In the genomic region with DNA sequence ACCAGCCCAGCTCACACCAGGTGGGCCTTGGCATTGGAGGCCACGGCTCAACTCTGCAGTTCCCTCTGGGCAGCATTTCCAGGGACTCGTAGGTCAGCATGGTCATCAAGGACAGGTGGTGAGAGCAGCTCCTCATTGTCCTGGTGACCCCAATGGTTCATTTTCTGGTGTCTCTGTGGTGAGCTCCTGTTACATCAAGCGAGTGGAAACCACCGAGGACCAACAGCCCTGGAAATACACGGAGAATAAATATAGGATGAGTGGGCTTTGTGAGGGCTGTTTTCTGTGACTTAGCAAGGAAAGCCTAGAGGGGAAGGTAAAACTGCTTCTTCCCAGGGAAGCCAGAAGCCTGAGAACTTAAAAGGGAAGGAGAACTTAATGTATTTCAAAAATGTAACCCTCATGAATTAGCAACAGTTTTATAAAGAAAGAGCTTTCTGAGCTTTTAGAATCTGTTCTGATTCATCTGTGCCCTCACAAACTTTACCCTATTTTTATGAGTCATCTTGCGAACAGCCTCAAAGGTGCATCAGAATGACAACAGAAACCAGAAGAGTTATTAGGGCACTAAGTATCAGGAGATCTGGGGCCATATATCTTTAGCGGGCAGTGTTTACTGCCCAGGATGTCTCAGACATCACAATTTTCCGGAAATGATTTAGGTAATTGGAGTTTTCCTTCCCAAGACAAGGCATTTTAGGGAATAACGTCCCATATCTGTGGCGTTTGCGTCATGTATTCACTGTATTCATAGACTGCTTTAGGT, we compare ENCODE assay signal across 15 cellular contexts. TPM values are rescaled to one million over a fixed set of nuclear protein-coding genes. Genes with fewer than 3 reads are reported as not detected.
DNase-seq lines count a peak whose midpoint lies in the region; ATAC-seq and TF ChIP-seq lines count a peak whose summit lies in the region.
"Had no signal": no experiment of that assay in that cellular context is flagged by ENCODE, and none has a peak within 500 bp of the region (broad histone marks: within the 10 kb centered on the region; RNA-seq: fewer than 3 reads in every experiment).

No MANE protein-coding gene starts in this region.

- no peak for DNase-seq in activated CD8-positive, alpha-beta memory T cell treated with anti-CD3 and anti-CD28 coated beads, Interleukin-2, amount 10 ng/mL, durations not matched to agents 7 days and 5 days
- no peak for DNase-seq in activated CD8-positive, alpha-beta memory T cell treated with anti-CD3 and anti-CD28 coated beads, Interleukin-2, amount 50 U/mL, for 4 hours
- no peak for DNase-seq in activated naive CD8-positive, alpha-beta T cell treated with anti-CD3 and anti-CD28 coated beads, Interleukin-2, amount 50 U/mL, for 24 hours
- no peak for DNase-seq in smooth muscle cell (lab: John Stamatoyannopoulos, UW; ENCODE audit: unreplicated experiment)
- DNase-seq in KG1 (lab: John Stamatoyannopoulos, UW) = no peak
- no peak for DNase-seq in NCI-H345 treated with DMSO at 0.1 percent for 48 hours (lab: John Stamatoyannopoulos, UW; ENCODE audit: unreplicated experiment)
- DNase-seq: activated naive CD4-positive, alpha-beta T cell treated with anti-CD3 and anti-CD28 coated beads, Interleukin-2, amount 50 U/mL, for 16 hours; lower lobe of right lung; transverse colon had no signal

- H3K27me3 Mint-ChIP-seq in activated CD8-positive, alpha-beta memory T cell treated with anti-CD3 and anti-CD28 coated beads, Interleukin-2, amount 10 ng/mL, durations not matched to agents 7 days and 5 days = no peaks in the 10 kb centered on the region
- peaks cover 1% of the 10 kb centered on the region for H3K27me3 Mint-ChIP-seq in activated naive CD8-positive, alpha-beta T cell treated with anti-CD3 and anti-CD28 coated beads, Interleukin-2, amount 50 U/mL, for 24 hours

- TF ChIP-seq CTCF in smooth muscle cell (IDR thresholded peaks at IDR 0.05; ENCODE audit: borderline replicate concordance, insufficient read depth, poor library complexity, severe bottlenecking) = no peak

- no peak overlapping the region for H3K4me3 ChIP-seq in smooth muscle cell
- H3K4me3 ChIP-seq: hepatocyte, lower lobe of right lung, skin epidermis, transverse colon had no signal

- 78% methylated on average over 11 of the region's 11 CpGs for WGBS in smooth muscle cell (ENCODE audit: low lambda C conversion rate)

- peak overlapping the region; percentile 7 for H3K9ac ChIP-seq in smooth muscle cell (ENCODE audit: low read depth)

- no peaks in the 10 kb centered on the region for H4K20me1 ChIP-seq in smooth muscle cell (ENCODE audit: low read depth)

- no peaks in the 10 kb centered on the region for H3F3A ChIP-seq in smooth muscle cell (ENCODE audit: low read depth)

- peak overlapping the region; percentile 44 for H3K27ac Mint-ChIP-seq in activated CD8-positive, alpha-beta memory T cell treated with anti-CD3 and anti-CD28 coated beads, Interleukin-2, amount 10 ng/mL, durations not matched to agents 7 days and 5 days
- H3K27ac Mint-ChIP-seq in activated naive CD8-positive, alpha-beta T cell treated with anti-CD3 and anti-CD28 coated beads, Interleukin-2, amount 50 U/mL, for 24 hours = peak overlapping the region; percentile 75

- H3K27me3 ChIP-seq in smooth muscle cell (ENCODE audit: low read depth) = no peaks in the 10 kb centered on the region
- H3K27me3 ChIP-seq: hepatocyte, transverse colon had no signal

- no peak overlapping the region for H2AFZ ChIP-seq in smooth muscle cell (ENCODE audit: low read depth)
- H2AFZ ChIP-seq: hepatocyte had no signal

- no peaks in the 10 kb centered on the region for H3K36me3 ChIP-seq in smooth muscle cell (ENCODE audit: low read depth)
- H3K36me3 ChIP-seq: lower lobe of right lung, transverse colon had no signal

- H3K9me3 Mint-ChIP-seq in activated CD8-positive, alpha-beta memory T cell treated with anti-CD3 and anti-CD28 coated beads, Interleukin-2, amount 10 ng/mL, durations not matched to agents 7 days and 5 days (ENCODE audit: low read depth) = no peaks in the 10 kb centered on the region
- no peaks in the 10 kb centered on the region for H3K9me3 Mint-ChIP-seq in activated naive CD8-positive, alpha-beta T cell treated with anti-CD3 and anti-CD28 coated beads, Interleukin-2, amount 50 U/mL, for 24 hours

- H3K4me1 ChIP-seq in smooth muscle cell (ENCODE audit: low read depth) = no peaks in the 10 kb centered on the region
- H3K4me1 ChIP-seq: lower lobe of right lung, transverse colon had no signal

- no peaks in the 10 kb centered on the region for H3K79me2 ChIP-seq in smooth muscle cell (ENCODE audit: low read depth)
- H3K79me2 ChIP-seq: hepatocyte had no signal

- ATAC-seq in activated CD8-positive, alpha-beta memory T cell treated with anti-CD3 and anti-CD28 coated beads, Interleukin-2, amount 10 ng/mL, durations not matched to agents 7 days and 5 days = peak; percentile 90
- ATAC-seq in HG03558 (IDR thresholded peaks at IDR 0.05; ENCODE audit: extremely low read depth, unreplicated experiment) (peak; percentile 46), HG02852 (IDR thresholded peaks at IDR 0.05; ENCODE audit: unreplicated experiment) (no peak)
- ATAC-seq in activated naive CD8-positive, alpha-beta T cell treated with anti-CD3 and anti-CD28 coated beads, Interleukin-2, amount 50 U/mL, for 24 hours = peak; percentile 84

- H3K4me2 ChIP-seq in smooth muscle cell = no peak overlapping the region
- H3K4me2 ChIP-seq: hepatocyte had no signal

- peak overlapping the region; percentile 77 for H3K27ac ChIP-seq in smooth muscle cell (ENCODE audit: low read depth)
- H3K27ac ChIP-seq: epithelial cell of prostate, hepatocyte, lower lobe of right lung, transverse colon had no signal

- H3K9me3 ChIP-seq in smooth muscle cell (replicated peaks; ENCODE audit: low read depth) = no peaks in the 10 kb centered on the region
- H3K9me3 ChIP-seq: lower lobe of right lung, transverse colon had no signal

- H3K4me3 Mint-ChIP-seq in activated CD8-positive, alpha-beta memory T cell treated with anti-CD3 and anti-CD28 coated beads, Interleukin-2, amount 10 ng/mL, durations not matched to agents 7 days and 5 days = no peak overlapping the region
- no peak overlapping the region for H3K4me3 Mint-ChIP-seq in activated naive CD8-positive, alpha-beta T cell treated with anti-CD3 and anti-CD28 coated beads, Interleukin-2, amount 50 U/mL, for 24 hours

- CTCF ChIA-PET in activated CD8-positive, alpha-beta memory T cell treated with anti-CD3 and anti-CD28 coated beads, Interleukin-2, amount 10 ng/mL, durations not matched to agents 7 days and 5 days (lab: Charles Lee) = interaction anchor here (1.2 to 2.9 kb wide), 4 partner anchors 10 to 98 kb away, joined by 3 to 24 read pairs (median 6); a partner anchor contains a TSS

- H3K4me1 Mint-ChIP-seq in activated CD8-positive, alpha-beta memory T cell treated with anti-CD3 and anti-CD28 coated beads, Interleukin-2, amount 10 ng/mL, durations not matched to agents 7 days and 5 days = peaks cover 17% of the 10 kb centered on the region
- peaks cover 22% of the 10 kb centered on the region for H3K4me1 Mint-ChIP-seq in activated naive CD8-positive, alpha-beta T cell treated with anti-CD3 and anti-CD28 coated beads, Interleukin-2, amount 50 U/mL, for 24 hours

- H3K36me3 Mint-ChIP-seq in activated CD8-positive, alpha-beta memory T cell treated with anti-CD3 and anti-CD28 coated beads, Interleukin-2, amount 10 ng/mL, durations not matched to agents 7 days and 5 days = no peaks in the 10 kb centered on the region
- no peaks in the 10 kb centered on the region for H3K36me3 Mint-ChIP-seq in activated naive CD8-positive, alpha-beta T cell treated with anti-CD3 and anti-CD28 coated beads, Interleukin-2, amount 50 U/mL, for 24 hours (ENCODE audit: low read depth)

RNA-seq across cellular contexts. Expression of a gene that starts 18.7 kb away (rescaled TPM):
- total RNA-seq in activated CD8-positive, alpha-beta memory T cell treated with anti-CD3 and anti-CD28 coated beads, Interleukin-2, amount 10 ng/mL, durations not matched to agents 7 days and 5 days = 1 to 10 TPM; 7.3 to 8.4 TPM
- 7.2 and 7.5 TPM in 2 replicates for total RNA-seq in smooth muscle cell
- 1.0 and 3.3 TPM in 2 replicates for polyA plus RNA-seq in smooth muscle cell

RNA-seq across cellular contexts. Expression of a gene that starts 24.4 kb away (rescaled TPM):
- total RNA-seq in activated CD8-positive, alpha-beta memory T cell treated with anti-CD3 and anti-CD28 coated beads, Interleukin-2, amount 10 ng/mL, durations not matched to agents 7 days and 5 days = 10 to 100 TPM; 87.4 to 94.3 TPM
- 43.7 and 47.2 TPM in 2 replicates for total RNA-seq in smooth muscle cell
- 20.8 and 21.7 TPM in 2 replicates for polyA plus RNA-seq in smooth muscle cell

RNA-seq across cellular contexts. Expression of a gene that starts 25.1 kb away (rescaled TPM):
- 100 to 1,000 TPM; 286 to 338 TPM for total RNA-seq in activated CD8-positive, alpha-beta memory T cell treated with anti-CD3 and anti-CD28 coated beads, Interleukin-2, amount 10 ng/mL, durations not matched to agents 7 days and 5 days
- 0.40 TPM in 1 of 2 replicates, not detected in the other for total RNA-seq in smooth muscle cell
- polyA plus RNA-seq in smooth muscle cell = 0.24 and 0.31 TPM in 2 replicates
- total RNA-seq: A673 had no signal

RNA-seq across cellular contexts. Expression of a gene that starts 42.4 kb away (rescaled TPM):
- total RNA-seq in activated CD8-positive, alpha-beta memory T cell treated with anti-CD3 and anti-CD28 coated beads, Interleukin-2, amount 10 ng/mL, durations not matched to agents 7 days and 5 days = 100 to 1,000 TPM; 206 to 236 TPM
- total RNA-seq in smooth muscle cell = 332 and 402 TPM in 2 replicates
- polyA plus RNA-seq in smooth muscle cell = 404 and 454 TPM in 2 replicates

Comparison
In these comparisons a context has a peak if more than half of its experiments do, and no peak if none do; other contexts are left out.
1. RNA of a gene that starts 25.1 kb away (total RNA-seq): 286 to 338 TPM in activated CD8-positive, alpha-beta memory T cell treated with anti-CD3 and anti-CD28 coated beads, Interleukin-2, amount 10 ng/mL, durations not matched to agents 7 days and 5 days; 0.40 TPM in smooth muscle cell; every median in the first group is over 100 times any median in the second.